6 cellular contexts compared by ENCODE assay signal in genomic region chr5:39919876-39920275, GRCh38.
"Had no signal": no experiment of that assay in that cellular context is flagged by ENCODE, and none has a peak within 500 bp of the region (broad histone marks: within the 10 kb centered on the region; RNA-seq: fewer than 3 reads in every experiment).

No MANE protein-coding gene starts in this region.

- DNase-seq: H9, HCEC 1CT had no signal

- H3K4me3 ChIP-seq: GM23338 had no signal

- ATAC-seq: GM23338, HepG2 had no signal

- H2AFZ ChIP-seq: GM23338 had no signal

- H3K27ac ChIP-seq: HL-60 had no signal

- FAIRE-seq: H1, HepG2 had no signal

- H3K4me2 ChIP-seq: GM23338 had no signal
